ENCODE assay signal across 12 cellular contexts in the genomic region with DNA sequence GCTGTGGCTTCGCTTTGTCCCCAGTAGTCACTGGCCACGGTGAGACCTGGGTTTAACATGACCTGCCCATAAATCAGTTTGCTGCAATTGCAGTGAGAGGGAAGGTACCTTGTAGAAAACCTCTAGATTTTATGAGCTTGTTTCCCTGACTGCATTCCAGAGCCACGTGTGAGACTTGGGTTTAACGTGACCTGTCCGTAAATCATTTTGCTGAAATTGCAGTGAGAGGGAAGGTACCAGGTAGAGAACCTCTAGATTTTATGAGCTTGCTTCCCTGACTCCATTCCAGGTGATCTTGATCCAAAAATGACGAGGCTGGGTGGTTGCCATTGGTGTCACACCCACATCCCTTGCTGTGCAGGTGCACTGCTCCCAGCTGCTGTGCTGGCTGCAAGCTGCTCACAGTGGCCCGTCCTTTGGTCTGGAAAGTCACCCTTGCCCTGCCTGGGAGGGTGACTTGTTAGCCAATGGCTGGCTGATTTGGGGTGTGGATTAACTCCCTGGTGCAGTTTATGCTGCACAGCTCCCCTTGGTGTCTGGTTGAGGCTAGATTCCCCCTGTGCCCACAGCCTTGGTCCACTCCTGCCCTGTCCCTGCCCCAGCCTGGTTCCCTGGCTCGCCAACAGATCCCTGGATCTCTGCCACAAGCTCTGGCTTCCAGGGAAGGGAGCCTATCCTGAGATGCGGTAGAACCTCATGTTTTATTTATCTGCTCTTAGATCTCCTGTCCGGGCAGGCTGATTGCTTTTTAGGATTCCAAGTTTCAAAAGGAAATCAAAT.
DNase-seq lines count a peak whose midpoint lies in the region; ATAC-seq and TF ChIP-seq lines count a peak whose summit lies in the region.
"Had no signal": no experiment of that assay in that cellular context is flagged by ENCODE, and none has a peak within 500 bp of the region (broad histone marks: within the 10 kb centered on the region; RNA-seq: fewer than 3 reads in every experiment).

No MANE protein-coding gene starts in this region.

- no peak for TF ChIP-seq CTCF in neural crest cell (conservative IDR thresholded peaks at IDR 0.05)

- H3K9me3 Mint-ChIP-seq in neural crest cell: no peaks in the 10 kb centered on the region
- no peaks in the 10 kb centered on the region for H3K9me3 Mint-ChIP-seq in stimulated activated naive CD8-positive, alpha-beta T cell treated with anti-CD3 and anti-CD28 coated beads, Interleukin-15, amount 100 ng/mL, for 72 hours
- H3K9me3 Mint-ChIP-seq in activated CD8-positive, alpha-beta T cell treated with anti-CD3 and anti-CD28 coated beads, Interleukin-2, amount 10 ng/mL, durations not matched to agents 7 days and 5 days (ENCODE audit: insufficient read depth): no peaks in the 10 kb centered on the region
- H3K9me3 Mint-ChIP-seq: activated T-helper 17 cell treated with anti-CD3 and anti-CD28 coated beads, Interleukin-2, amount 50 U/mL, for 72 hours had no signal

- H3K4me1 Mint-ChIP-seq in neural crest cell: peaks cover 30% of the 10 kb centered on the region
- H3K4me1 Mint-ChIP-seq in stimulated activated naive CD8-positive, alpha-beta T cell treated with anti-CD3 and anti-CD28 coated beads, Interleukin-15, amount 100 ng/mL, for 72 hours: no peaks in the 10 kb centered on the region
- no peaks in the 10 kb centered on the region for H3K4me1 Mint-ChIP-seq in activated CD8-positive, alpha-beta T cell treated with anti-CD3 and anti-CD28 coated beads, Interleukin-2, amount 10 ng/mL, durations not matched to agents 7 days and 5 days (ENCODE audit: low read depth)
- H3K4me1 Mint-ChIP-seq: activated T-helper 17 cell treated with anti-CD3 and anti-CD28 coated beads, Interleukin-2, amount 50 U/mL, for 72 hours had no signal

- H3K36me3 Mint-ChIP-seq in neural crest cell (ENCODE audit: low read depth): no peaks in the 10 kb centered on the region
- H3K36me3 Mint-ChIP-seq in activated CD8-positive, alpha-beta T cell treated with anti-CD3 and anti-CD28 coated beads, Interleukin-2, amount 10 ng/mL, durations not matched to agents 7 days and 5 days (ENCODE audit: low read depth): no peaks in the 10 kb centered on the region
- H3K36me3 Mint-ChIP-seq: brain had no signal

- POLR2A ChIA-PET in activated CD8-positive, alpha-beta T cell treated with anti-CD3 and anti-CD28 coated beads, Interleukin-2, amount 10 ng/mL, durations not matched to agents 7 days and 5 days (lab: Charles Lee): no interaction called here

- H3K27me3 Mint-ChIP-seq in neural crest cell (ENCODE audit: low read depth): no peaks in the 10 kb centered on the region
- H3K27me3 Mint-ChIP-seq in stimulated activated naive CD8-positive, alpha-beta T cell treated with anti-CD3 and anti-CD28 coated beads, Interleukin-15, amount 100 ng/mL, for 72 hours: peaks cover 12% of the 10 kb centered on the region
- H3K27me3 Mint-ChIP-seq in activated CD8-positive, alpha-beta T cell treated with anti-CD3 and anti-CD28 coated beads, Interleukin-2, amount 10 ng/mL, durations not matched to agents 7 days and 5 days (ENCODE audit: low read depth): peaks cover 10% of the 10 kb centered on the region

- H3K27ac Mint-ChIP-seq in neural crest cell (ENCODE audit: unreplicated experiment): peak overlapping the region; percentile 93
- peak overlapping the region in 1 of 2 donors; percentile 74 for H3K27ac Mint-ChIP-seq in stimulated activated naive CD8-positive, alpha-beta T cell treated with anti-CD3 and anti-CD28 coated beads, Interleukin-15, amount 100 ng/mL, for 72 hours
- H3K27ac Mint-ChIP-seq in activated CD8-positive, alpha-beta T cell treated with anti-CD3 and anti-CD28 coated beads, Interleukin-2, amount 10 ng/mL, durations not matched to agents 7 days and 5 days: no peak overlapping the region
- H3K27ac Mint-ChIP-seq: activated T-helper 17 cell treated with anti-CD3 and anti-CD28 coated beads, Interleukin-2, amount 50 U/mL, for 72 hours had no signal

- ATAC-seq in stimulated activated naive CD8-positive, alpha-beta T cell treated with anti-CD3 and anti-CD28 coated beads, Interleukin-15, amount 100 ng/mL, for 72 hours: no peak
- no peak for ATAC-seq in activated CD8-positive, alpha-beta T cell treated with anti-CD3 and anti-CD28 coated beads, Interleukin-2, amount 10 ng/mL, durations not matched to agents 7 days and 5 days
- ATAC-seq in HG02852 (IDR thresholded peaks at IDR 0.05; ENCODE audit: unreplicated experiment): no peak
- ATAC-seq: activated T-helper 17 cell treated with anti-CD3 and anti-CD28 coated beads, Interleukin-2, amount 50 U/mL, for 72 hours had no signal

- intact Hi-C loops in cardiac septum (cut with DNase I): loop anchor here (5.0 kb wide), 2 partner anchors 68 to 72 kb away; no protein-coding TSS in a partner anchor

- H3K4me3 Mint-ChIP-seq in neural crest cell: no peak overlapping the region
- H3K4me3 Mint-ChIP-seq in stimulated activated naive CD8-positive, alpha-beta T cell treated with anti-CD3 and anti-CD28 coated beads, Interleukin-15, amount 100 ng/mL, for 72 hours: no peak overlapping the region
- no peak overlapping the region for H3K4me3 Mint-ChIP-seq in activated CD8-positive, alpha-beta T cell treated with anti-CD3 and anti-CD28 coated beads, Interleukin-2, amount 10 ng/mL, durations not matched to agents 7 days and 5 days
- H3K4me3 Mint-ChIP-seq: activated T-helper 17 cell treated with anti-CD3 and anti-CD28 coated beads, Interleukin-2, amount 50 U/mL, for 72 hours; brain had no signal

- CTCF ChIA-PET in activated CD8-positive, alpha-beta T cell treated with anti-CD3 and anti-CD28 coated beads, Interleukin-2, amount 10 ng/mL, durations not matched to agents 7 days and 5 days (lab: Charles Lee): interaction anchor here (0.7 kb wide), 1 partner anchor 97 kb away, joined by 3 read pairs; no protein-coding TSS in a partner anchor

- DNase-seq in DMS79 treated with DMSO at 0.1 percent for 48 hours (lab: John Stamatoyannopoulos, UW) (peak; percentile 9), SK-N-DZ (ENCODE audit: low spot score) (peak; percentile 22), cardiac septum (ENCODE audit: low spot score) (peak; percentile 81), neural crest cell (ENCODE audit: low read depth, low spot score) (no peak), kidney glomerular epithelial cell (lab: John Stamatoyannopoulos, UW) (no peak)
- no peak for DNase-seq in stimulated activated naive CD8-positive, alpha-beta T cell treated with anti-CD3 and anti-CD28 coated beads, Interleukin-15, amount 100 ng/mL, for 72 hours
- no peak for DNase-seq in activated CD8-positive, alpha-beta T cell treated with anti-CD3 and anti-CD28 coated beads, Interleukin-2, amount 10 ng/mL, durations not matched to agents 7 days and 5 days
- DNase-seq: ACHN; activated CD4-positive, alpha-beta T cell treated with anti-CD3 and anti-CD28 coated beads for 1 hour had no signal

Comparison
In these comparisons a context has a peak if more than half of its experiments do, and no peak if none do; other contexts are left out.
1. DNase-seq: peak in DMS79 treated with DMSO at 0.1 percent for 48 hours (single experiment), SK-N-DZ (single experiment) and cardiac septum (single experiment); none in neural crest cell (single experiment), stimulated activated naive CD8-positive, alpha-beta T cell treated with anti-CD3 and anti-CD28 coated beads, Interleukin-15, amount 100 ng/mL, for 72 hours (0 of 2), kidney glomerular epithelial cell (single experiment) and activated CD8-positive, alpha-beta T cell treated with anti-CD3 and anti-CD28 coated beads, Interleukin-2, amount 10 ng/mL, durations not matched to agents 7 days and 5 days (single experiment).